Comparison of ENCODE assay signal across 8 cellular contexts in genomic region chr16:47143677-47144558, GRCh38. TPM values are rescaled to one million over a fixed set of nuclear protein-coding genes. Genes with fewer than 3 reads are reported as not detected.
DNase-seq lines count a peak whose midpoint lies in the region; ATAC-seq and TF ChIP-seq lines count a peak whose summit lies in the region.

A gene with protein sequence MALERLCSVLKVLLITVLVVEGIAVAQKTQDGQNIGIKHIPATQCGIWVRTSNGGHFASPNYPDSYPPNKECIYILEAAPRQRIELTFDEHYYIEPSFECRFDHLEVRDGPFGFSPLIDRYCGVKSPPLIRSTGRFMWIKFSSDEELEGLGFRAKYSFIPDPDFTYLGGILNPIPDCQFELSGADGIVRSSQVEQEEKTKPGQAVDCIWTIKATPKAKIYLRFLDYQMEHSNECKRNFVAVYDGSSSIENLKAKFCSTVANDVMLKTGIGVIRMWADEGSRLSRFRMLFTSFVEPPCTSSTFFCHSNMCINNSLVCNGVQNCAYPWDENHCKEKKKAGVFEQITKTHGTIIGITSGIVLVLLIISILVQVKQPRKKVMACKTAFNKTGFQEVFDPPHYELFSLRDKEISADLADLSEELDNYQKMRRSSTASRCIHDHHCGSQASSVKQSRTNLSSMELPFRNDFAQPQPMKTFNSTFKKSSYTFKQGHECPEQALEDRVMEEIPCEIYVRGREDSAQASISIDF (minus strand): TSS chr16:47143945. CDS start chr16:47143612, 333 bp downstream.

- H3K4me3 Mint-ChIP-seq in CD4-positive, alpha-beta memory T cell: peak within 1 kb of the TSS; percentile 73 to 93 (median 86)
- peak within 1 kb of the TSS; percentile 76 for H3K4me3 Mint-ChIP-seq in activated T-cell treated with anti-CD3 and anti-CD28 coated beads, Interleukin-2, amount 50 U/mL, for 4 hours
- peak within 1 kb of the TSS; percentile 81 to 93 (median 90) for H3K4me3 Mint-ChIP-seq in nephron

- DNase-seq in CD4-positive, alpha-beta memory T cell: peak; percentile 53 to 81 (median 77)
- peak; percentile 48 for DNase-seq in PC-3
- peak; percentile 60 for DNase-seq in activated T-cell treated with anti-CD3 and anti-CD28 coated beads, Interleukin-2, amount 50 U/mL, for 4 hours
- peak; percentile 60 to 62 for DNase-seq in fibroblast of lung (ENCODE audit: low read depth in 2 of 2)
- DNase-seq in suprapubic skin (ENCODE audit: low spot score in 2 of 2): peak in 1 of 2 donors; percentile 63

- H3K27ac ChIP-seq in CD4-positive, alpha-beta memory T cell (ENCODE audit: low read depth, low read length): no peak within 1 kb of the TSS
- H3K27ac ChIP-seq in PC-3 (ENCODE audit: low read length) (no peak within 1 kb of the TSS), fibroblast of lung (ENCODE audit: insufficient read depth, low read length) (peak within 1 kb of the TSS; percentile 49), suprapubic skin (no peak within 1 kb of the TSS)

- H3K4me3 ChIP-seq in CD4-positive, alpha-beta memory T cell (ENCODE audit: low read length in 2 of 2): peak within 1 kb of the TSS; percentile 46 to 52
- peak within 1 kb of the TSS; percentile 69 for H3K4me3 ChIP-seq in PC-3 (ENCODE audit: low read length)
- H3K4me3 ChIP-seq in fibroblast of lung (replicated peaks in 1 of 4; ENCODE audit: control extremely low read depth in 1 of 4, insufficient read depth in 1 of 4, low read depth in 3 of 4, low read length in 4 of 4): peak within 1 kb of the TSS; percentile 49 to 73 (median 60)
- peak within 1 kb of the TSS; percentile 65 for H3K4me3 ChIP-seq in suprapubic skin

- H2AFZ ChIP-seq in PC-3 (ENCODE audit: low read length): peak within 1 kb of the TSS; percentile 89
- peak within 1 kb of the TSS; percentile 76 for H2AFZ ChIP-seq in fibroblast of lung (ENCODE audit: low read length)

- H3K9me3 ChIP-seq in CD4-positive, alpha-beta memory T cell (ENCODE audit: control insufficient read depth in 1 of 2, low read length in 2 of 2): no peaks in the 10 kb centered on the region
- H3K9me3 ChIP-seq in PC-3 (ENCODE audit: low read length): no peaks in the 10 kb centered on the region
- no peaks in the 10 kb centered on the region for H3K9me3 ChIP-seq in fibroblast of lung (ENCODE audit: control insufficient read depth, insufficient read depth, low read depth, low read length)
- no peaks in the 10 kb centered on the region for H3K9me3 ChIP-seq in suprapubic skin

- no peak for TF ChIP-seq POLR2A in suprapubic skin (IDR thresholded peaks at IDR 0.05)

- BruUV-seq in PC-3 (replicated peaks; lab: Mats Ljungman, UMichigan): no TSS peak

- no peak for TF ChIP-seq EP300 in suprapubic skin (IDR thresholded peaks at IDR 0.05)

- TF ChIP-seq CTCF in PC-3 (conservative IDR thresholded peaks at IDR 0.05; ENCODE audit: low read depth, low read length) (peak; percentile 50), fibroblast of lung (conservative IDR thresholded peaks at IDR 0.05 in 1 of 2, IDR thresholded peaks at IDR 0.05 in 1 of 2; ENCODE audit: low read depth in 1 of 2, low read length in 2 of 2) (peak; percentile 51 to 73), nephron (IDR thresholded peaks at IDR 0.05; ENCODE audit: unreplicated experiment in 3 of 3) (peak; percentile 33 to 57 (median 56)), suprapubic skin (IDR thresholded peaks at IDR 0.05) (peak in 1 of 2 donors; percentile 26)

- H3K9ac ChIP-seq in PC-3 (ENCODE audit: low read length) (peak within 1 kb of the TSS; percentile 56), fibroblast of lung (ENCODE audit: insufficient read depth, low read length) (peak within 1 kb of the TSS; percentile 58)

- peaks cover 21% of the 10 kb centered on the region for H3K4me1 ChIP-seq in CD4-positive, alpha-beta memory T cell (ENCODE audit: insufficient read depth, low read length)
- peaks cover 5% of the 10 kb centered on the region for H3K4me1 ChIP-seq in PC-3 (ENCODE audit: insufficient read depth, low read length)
- H3K4me1 ChIP-seq in fibroblast of lung (ENCODE audit: control insufficient read depth, extremely low read depth, insufficient read depth, low read length): no peaks in the 10 kb centered on the region
- H3K4me1 ChIP-seq in suprapubic skin: peaks cover 30% of the 10 kb centered on the region

- ATAC-seq in GM19324 (IDR thresholded peaks at IDR 0.05; ENCODE audit: low FRiP score, unreplicated experiment) (peak; percentile 63), HG03439 (IDR thresholded peaks at IDR 0.05; ENCODE audit: unreplicated experiment) (peak; percentile 57), PC-3 (peak; percentile 55)
- peak; percentile 78 for ATAC-seq in activated T-cell treated with anti-CD3 and anti-CD28 coated beads, Interleukin-2, amount 50 U/mL, for 4 hours

- intact Hi-C loops in CD4-positive, alpha-beta memory T cell (cut with micrococcal nuclease): loop anchor here (1.0 to 5.0 kb wide), 6 partner anchors 171 to 1488 kb away; partner anchors contain the start of genes DNAJA2, ITFG1, LONP2 and ORC6
- intact Hi-C loops in PC-3 (cut with micrococcal nuclease): loop anchor here (5.0 to 10.0 kb wide), 5 partner anchors 107 to 981 kb away; partner anchors contain the start of genes ITFG1 and PHKB

- H3K9me2 ChIP-seq in PC-3 (replicated peaks; ENCODE audit: low read length): no peaks in the 10 kb centered on the region

- H3K36me3 ChIP-seq in CD4-positive, alpha-beta memory T cell (ENCODE audit: insufficient read depth, low read length): no peaks in the 10 kb centered on the region
- H3K36me3 ChIP-seq in PC-3 (ENCODE audit: low read depth, low read length): no peaks in the 10 kb centered on the region
- no peaks in the 10 kb centered on the region for H3K36me3 ChIP-seq in fibroblast of lung (ENCODE audit: control insufficient read depth, insufficient read depth, low read length)
- H3K36me3 ChIP-seq in suprapubic skin: no peaks in the 10 kb centered on the region

- H3K9me3 Mint-ChIP-seq in CD4-positive, alpha-beta memory T cell: peaks cover 0 to 1% (median 0%) of the 10 kb centered on the region in 8 donors
- no peaks in the 10 kb centered on the region for H3K9me3 Mint-ChIP-seq in activated T-cell treated with anti-CD3 and anti-CD28 coated beads, Interleukin-2, amount 50 U/mL, for 4 hours
- H3K9me3 Mint-ChIP-seq in nephron: no peaks in the 10 kb centered on the region

- H3K4me1 Mint-ChIP-seq in CD4-positive, alpha-beta memory T cell: peaks cover 8 to 21% (median 13%) of the 10 kb centered on the region in 4 donors
- peaks cover 22% of the 10 kb centered on the region for H3K4me1 Mint-ChIP-seq in activated T-cell treated with anti-CD3 and anti-CD28 coated beads, Interleukin-2, amount 50 U/mL, for 4 hours (ENCODE audit: low read depth)
- H3K4me1 Mint-ChIP-seq in nephron: peaks cover 11% of the 10 kb centered on the region

- H3K27ac Mint-ChIP-seq in CD4-positive, alpha-beta memory T cell: peak within 1 kb of the TSS in 6 of 7 donors; percentile 19 to 90 (median 62)
- no peak within 1 kb of the TSS for H3K27ac Mint-ChIP-seq in nephron

- H3K79me2 ChIP-seq in PC-3 (ENCODE audit: low read length): peaks cover 42% of the 10 kb centered on the region
- H3K79me2 ChIP-seq in fibroblast of lung (ENCODE audit: control insufficient read depth, insufficient read depth, low read length): no peaks in the 10 kb centered on the region

- CTCF ChIA-PET in CD4-positive, alpha-beta memory T cell (lab: Charles Lee; ENCODE audit: partially characterized antibody): interaction anchor here (0.7 to 5.1 kb wide), 25 partner anchors 8 to 1021 kb away, joined by 3 to 39 read pairs (median 4); partner anchors contain the start of genes DNAJA2, ITFG1 and PHKB
- CTCF ChIA-PET in PC-3 (lab: Charles Lee): interaction anchor here (0.6 to 1.2 kb wide), 4 partner anchors 18 to 291 kb away, joined by 3 to 4 read pairs (median 4); no protein-coding TSS in a partner anchor

- H4K20me1 ChIP-seq in PC-3 (ENCODE audit: low read length) (no peaks in the 10 kb centered on the region), fibroblast of lung (ENCODE audit: control insufficient read depth, extremely low read depth, insufficient read depth, low read length) (no peaks in the 10 kb centered on the region)

- POLR2A ChIA-PET in CD4-positive, alpha-beta memory T cell (lab: Charles Lee; ENCODE audit: partially characterized antibody): interaction anchor here (0.6 to 2.6 kb wide), 7 partner anchors 106 to 1479 kb away, joined by 3 to 23 read pairs (median 4); partner anchors contain the start of genes DNAJA2, ITFG1 and PHKB
- POLR2A ChIA-PET in PC-3 (lab: Charles Lee; ENCODE audit: unreplicated experiment): no interaction called here

- H3K36me3 Mint-ChIP-seq in CD4-positive, alpha-beta memory T cell: no peaks in the 10 kb centered on the region
- H3K36me3 Mint-ChIP-seq in activated T-cell treated with anti-CD3 and anti-CD28 coated beads, Interleukin-2, amount 50 U/mL, for 4 hours (ENCODE audit: insufficient read depth): no peaks in the 10 kb centered on the region
- no peaks in the 10 kb centered on the region for H3K36me3 Mint-ChIP-seq in nephron (ENCODE audit: low read depth)

- H3K4me2 ChIP-seq in PC-3 (ENCODE audit: low read length) (peak within 1 kb of the TSS; percentile 93), fibroblast of lung (ENCODE audit: extremely low read depth, insufficient read depth, low read length) (peak within 1 kb of the TSS; percentile 84)

- no peaks in the 10 kb centered on the region for H3K27me3 ChIP-seq in CD4-positive, alpha-beta memory T cell (ENCODE audit: insufficient read depth, low read length)
- H3K27me3 ChIP-seq in PC-3 (ENCODE audit: low read length) (no peaks in the 10 kb centered on the region), fibroblast of lung (ENCODE audit: control insufficient read depth, insufficient read depth, low read length) (no peaks in the 10 kb centered on the region), suprapubic skin (peaks cover 19% of the 10 kb centered on the region)

- 5% methylated on average over 29 of the region's 130 CpGs for WGBS in suprapubic skin

- no peaks in the 10 kb centered on the region for H3F3A ChIP-seq in PC-3 (ENCODE audit: low read length, unreplicated experiment)

- peaks cover 0 to 3% of the 10 kb centered on the region in 2 donors for H3K27me3 Mint-ChIP-seq in CD4-positive, alpha-beta memory T cell
- H3K27me3 Mint-ChIP-seq in activated T-cell treated with anti-CD3 and anti-CD28 coated beads, Interleukin-2, amount 50 U/mL, for 4 hours (ENCODE audit: low read depth): peaks cover 29% of the 10 kb centered on the region
- H3K27me3 Mint-ChIP-seq in nephron (ENCODE audit: low read depth): peaks cover 33% of the 10 kb centered on the region

RNA-seq across cellular contexts. Expression of the gene that starts here (rescaled TPM):
- 1 to 10 TPM; 3.0 to 3.2 TPM for total RNA-seq in CD4-positive, alpha-beta memory T cell
- 1 to 10 TPM; 5.0 to 5.1 TPM for polyA plus RNA-seq in CD4-positive, alpha-beta memory T cell
- total RNA-seq in PC-3 (2014; rRNA removed) (40.6 and 43.7 TPM in 2 replicates), fibroblast of lung (3.0 and 10.0 TPM in 2 replicates), suprapubic skin (1 to 10 TPM in 3 of 4 donors, under 1 TPM in 1; 0.24 to 6.0 (median 2.9) TPM)
- 10 to 100 TPM; 22.5 to 28.5 (median 25.7) TPM for total RNA-seq in activated T-cell treated with anti-CD3 and anti-CD28 coated beads, Interleukin-2, amount 50 U/mL, for 4 hours
- polyA plus RNA-seq in fibroblast of lung: 13.2 and 37.7 TPM in 2 replicates
- 6.2 and 17.3 TPM in 2 replicates for polyA plus RNA-seq in fibroblast of lung (2012)
- polyA minus RNA-seq in fibroblast of lung (ENCODE audit: low replicate concordance): 6.1 and 10.4 TPM in 2 replicates

Comparison
In these comparisons a context has a peak if more than half of its experiments do, and no peak if none do; other contexts are left out.
1. H3K27ac Mint-ChIP-seq: peak in CD4-positive, alpha-beta memory T cell (6 of 7); none in nephron (0 of 3).
2. Peak in every context shown above with its lines, with median percentiles within 50 percentile points of each other: H3K4me3 ChIP-seq, H3K4me3 Mint-ChIP-seq and ATAC-seq.